In genomic region chr1:63878914-63879313, GRCh38 we compare ENCODE assay signal across 28 cellular contexts.
DNase-seq lines count a peak whose midpoint lies in the region; ATAC-seq and TF ChIP-seq lines count a peak whose summit lies in the region.
"Had no signal": no experiment of that assay in that cellular context is flagged by ENCODE, and none has a peak within 500 bp of the region (broad histone marks: within the 10 kb centered on the region; RNA-seq: fewer than 3 reads in every experiment).

No MANE protein-coding gene starts in this region.

- H2AFZ ChIP-seq in IMR-90 (replicated peaks; ENCODE audit: low read length, poor library complexity) (no peak overlapping the region), neural progenitor cell (replicated peaks) (no peak overlapping the region)

- dilution Hi-C loops in IMR-90 (cut with HindIII; ENCODE audit: low sequenced_read_pairs, unreplicated experiment), result no loop called here

- POLR2A ChIA-PET in IMR-90 (lab: Charles Lee; ENCODE audit: unreplicated experiment), result interaction anchor here (0.5 kb wide), 1 partner anchor 14 kb away, joined by 11 read pairs; no protein-coding TSS in a partner anchor

- peaks cover 8% of the 10 kb centered on the region for H3K9me1 ChIP-seq in IMR-90 (ENCODE audit: insufficient read depth, low read length)

- H4K5ac ChIP-seq in IMR-90 (ENCODE audit: low read depth, low read length), result no peak overlapping the region

- no TSS peak for BruUV-seq in IMR-90 (replicated peaks; lab: Mats Ljungman, UMichigan)

- no peak overlapping the region for H3K27ac Mint-ChIP-seq in neural progenitor cell
- H3K27ac Mint-ChIP-seq: activated CD4-positive, alpha-beta memory T cell treated with anti-CD3 and anti-CD28 coated beads, Interleukin-2, amount 10 ng/mL, durations not matched to agents 7 days and 5 days; activated naive CD4-positive, alpha-beta T cell treated with anti-CD3 and anti-CD28 coated beads for 36 hours; CD4-positive, alpha-beta T cell; stimulated activated naive CD8-positive, alpha-beta T cell treated with anti-CD3 and anti-CD28 coated beads, Interleukin-15, amount 100 ng/mL, for 72 hours had no signal

- no peak overlapping the region for H4K91ac ChIP-seq in IMR-90 (ENCODE audit: insufficient read depth, low read depth, low read length)

- H3K4me1 Mint-ChIP-seq in neural progenitor cell, result peaks cover 15% of the 10 kb centered on the region
- H3K4me1 Mint-ChIP-seq: activated CD4-positive, alpha-beta memory T cell treated with anti-CD3 and anti-CD28 coated beads, Interleukin-2, amount 10 ng/mL, durations not matched to agents 7 days and 5 days; stimulated activated naive CD8-positive, alpha-beta T cell treated with anti-CD3 and anti-CD28 coated beads, Interleukin-15, amount 100 ng/mL, for 72 hours had no signal

- H2BK20ac ChIP-seq in IMR-90 (ENCODE audit: low read depth, low read length), result peak overlapping the region; percentile 43; the same call in 1 of the 2 replicates

- no peak for TF ChIP-seq RAD21 in IMR-90 (IDR thresholded peaks at IDR 0.05; ENCODE audit: low read length)

- no peaks in the 10 kb centered on the region for H3K9me3 Mint-ChIP-seq in neural progenitor cell
- H3K9me3 Mint-ChIP-seq: activated CD4-positive, alpha-beta memory T cell treated with anti-CD3 and anti-CD28 coated beads, Interleukin-2, amount 10 ng/mL, durations not matched to agents 7 days and 5 days; activated naive CD4-positive, alpha-beta T cell treated with anti-CD3 and anti-CD28 coated beads for 36 hours; CD4-positive, alpha-beta T cell; stimulated activated naive CD8-positive, alpha-beta T cell treated with anti-CD3 and anti-CD28 coated beads, Interleukin-15, amount 100 ng/mL, for 72 hours had no signal

- intact Hi-C loops in IMR-90 (cut with micrococcal nuclease) (no loop called here), ascending aorta (cut with DNase I) (no loop called here), sigmoid colon (cut with DNase I) (no loop called here), vagina (cut with DNase I) (no loop called here)

- H2BK5ac ChIP-seq in IMR-90 (ENCODE audit: low read depth, low read length, poor library complexity, severe bottlenecking), result peak overlapping the region; percentile 30

- CTCF ChIA-PET in IMR-90 (lab: Yijun Ruan, JAX), result no interaction called here

- H3K36me3 Mint-ChIP-seq in neural progenitor cell, result no peaks in the 10 kb centered on the region

- no peak overlapping the region for H2AK9ac ChIP-seq in IMR-90 (replicated peaks; ENCODE audit: low read depth, low read length, poor library complexity)

- no peak overlapping the region for H3K4me3 ChIP-seq in BLaER1 treated with 17β-estradiol and CSF1 and Interleukin-3, amounts not matched to agents 10 nM and 100 nM
- H3K4me3 ChIP-seq in IMR-90 (ENCODE audit: insufficient read depth, low read depth, low read length) (no peak overlapping the region), ascending aorta (no peak overlapping the region), fibroblast of the aortic adventitia (ENCODE audit: low read depth, low read length) (no peak overlapping the region), sigmoid colon (no peak overlapping the region), neural progenitor cell (no peak overlapping the region), vagina (no peak overlapping the region)
- H3K4me3 ChIP-seq: adrenal gland, breast epithelium, heart left ventricle, thoracic aorta had no signal

- H2AK5ac ChIP-seq in IMR-90 (ENCODE audit: low read depth, low read length), result no peak overlapping the region

- WGBS in IMR-90 (ENCODE audit: extremely low coverage in 2 of 2, insufficient read length in 1 of 2), 2 experiments, result no CpG with 5 or more reads among the region's 1 CpG
- WGBS in sigmoid colon, 2 donors, result 0 to 42% methylated on average over 1 of the region's 1 CpG

- H3K4ac ChIP-seq in IMR-90 (ENCODE audit: low read depth, low read length), result peak overlapping the region; percentile 58

- H3K27me3 ChIP-seq in BLaER1 treated with 17β-estradiol and CSF1 and Interleukin-3, amounts not matched to agents 10 nM and 100 nM, result no peaks in the 10 kb centered on the region
- H3K27me3 ChIP-seq in IMR-90 (ENCODE audit: control insufficient read depth, insufficient read depth, low read length) (no peaks in the 10 kb centered on the region), ascending aorta (no peaks in the 10 kb centered on the region), sigmoid colon (no peaks in the 10 kb centered on the region), neural progenitor cell (no peaks in the 10 kb centered on the region), vagina (no peaks in the 10 kb centered on the region)
- H3K27me3 ChIP-seq: adrenal gland, breast epithelium, heart left ventricle had no signal

- peaks cover 99% of the 10 kb centered on the region for H3K79me2 ChIP-seq in neural progenitor cell (ENCODE audit: low read depth)

- TF ChIP-seq POLR2A in IMR-90 (IDR thresholded peaks at IDR 0.05; ENCODE audit: low read depth, low read length) (no peak), sigmoid colon (IDR thresholded peaks at IDR 0.05) (no peak), vagina (IDR thresholded peaks at IDR 0.05) (no peak)

- H3K9ac ChIP-seq in BLaER1 treated with 17β-estradiol and CSF1 and Interleukin-3, amounts not matched to agents 10 nM and 100 nM, result no peak overlapping the region
- H3K9ac ChIP-seq in IMR-90 (ENCODE audit: low read depth, low read length) (no peak overlapping the region), neural progenitor cell (no peak overlapping the region)

- H4K20me1 ChIP-seq in BLaER1 treated with 17β-estradiol and CSF1 and Interleukin-3, amounts not matched to agents 10 nM and 100 nM, result no peaks in the 10 kb centered on the region
- H4K20me1 ChIP-seq in IMR-90 (ENCODE audit: insufficient read depth, low read length), result no peaks in the 10 kb centered on the region
- H4K20me1 ChIP-seq in neural progenitor cell (ENCODE audit: low read depth), result peaks cover 29% of the 10 kb centered on the region

- peaks cover 0 to 7% of the 10 kb centered on the region in 2 experiments; a peak in 1 of 4 replicates for H3K79me1 ChIP-seq in IMR-90 (ENCODE audit: low read depth in 1 of 2, low read length in 2 of 2)

- H2BK15ac ChIP-seq in IMR-90 (ENCODE audit: low read depth, low read length), result no peak overlapping the region

- 0 out of 2 replicates have a peak overlapping the region, but pooled peaks have one; percentile 27 for H3K14ac ChIP-seq in IMR-90 (replicated peaks; ENCODE audit: low read depth, low read length)

- no peak overlapping the region for H3K23ac ChIP-seq in IMR-90 (ENCODE audit: low read depth, low read length)

- H3K18ac ChIP-seq in IMR-90 (ENCODE audit: low read depth, low read length), result peak overlapping the region; percentile 40; the same call in 1 of the 2 replicates

- H3K4me3 Mint-ChIP-seq in neural progenitor cell, result no peak overlapping the region
- H3K4me3 Mint-ChIP-seq: activated CD4-positive, alpha-beta memory T cell treated with anti-CD3 and anti-CD28 coated beads, Interleukin-2, amount 10 ng/mL, durations not matched to agents 7 days and 5 days; activated naive CD4-positive, alpha-beta T cell treated with anti-CD3 and anti-CD28 coated beads for 36 hours; CD4-positive, alpha-beta T cell; stimulated activated naive CD8-positive, alpha-beta T cell treated with anti-CD3 and anti-CD28 coated beads, Interleukin-15, amount 100 ng/mL, for 72 hours had no signal

- DNase-seq in IMR-90 (peak; percentile 83), ascending aorta (ENCODE audit: low spot score in 2 of 2) (no peak), fibroblast of the aortic adventitia (ENCODE audit: low read depth) (peak; percentile 55), NOMO-1 treated with dmso at 0.1 percent for 144 hours (lab: John Stamatoyannopoulos, UW; ENCODE audit: unreplicated experiment) (no peak), sigmoid colon (no peak), neural progenitor cell (ENCODE audit: low spot score) (no peak), vagina (ENCODE audit: extremely low spot score in 2 of 2) (no peak)
- DNase-seq: activated CD4-positive, alpha-beta memory T cell treated with anti-CD3 and anti-CD28 coated beads, Interleukin-2, amount 10 ng/mL, durations not matched to agents 7 days and 5 days; activated CD4-positive, alpha-beta T cell treated with anti-CD3 and anti-CD28 coated beads for 1 hour; activated naive CD4-positive, alpha-beta T cell treated with anti-CD3 and anti-CD28 coated beads for 36 hours; adrenal gland; CD4-positive, alpha-beta T cell; DND-41; effector CD4-positive, alpha-beta T cell; foreskin melanocyte; GOT3; heart left ventricle; kidney; NCI-H1436 treated with DMSO at 0.1 percent for 48 hours; NCI-H2107; NCI-H446; NCI-H774; right cardiac atrium; stimulated activated naive CD8-positive, alpha-beta T cell treated with anti-CD3 and anti-CD28 coated beads, Interleukin-15, amount 100 ng/mL, for 72 hours had no signal

- H2BK120ac ChIP-seq in IMR-90 (ENCODE audit: low read depth, low read length), result peak overlapping the region; percentile 67; the same call in 1 of the 2 replicates

- no peak for TF ChIP-seq EP300 in sigmoid colon (IDR thresholded peaks at IDR 0.05)

- H3F3A ChIP-seq in neural progenitor cell (ENCODE audit: low read depth), result peaks cover 5% of the 10 kb centered on the region

- peak overlapping the region in 8 of 11 experiments; percentile 10 to 68 (median 19); a peak in 11 of 22 replicates for H3K4me2 ChIP-seq in BLaER1 treated with 17β-estradiol and CSF1 and Interleukin-3, amounts not matched to agents 10 nM and 100 nM
- H3K4me2 ChIP-seq in IMR-90 (ENCODE audit: low read depth, low read length) (peak overlapping the region; percentile 46), neural progenitor cell (no peak overlapping the region)

- ATAC-seq in IMR-90 (ENCODE audit: low read depth), result peak; percentile 84
- ATAC-seq: heart left ventricle; right cardiac atrium; stimulated activated naive CD8-positive, alpha-beta T cell treated with anti-CD3 and anti-CD28 coated beads, Interleukin-15, amount 100 ng/mL, for 72 hours had no signal

- no peaks in the 10 kb centered on the region for H3K9me3 ChIP-seq in BLaER1 treated with 17β-estradiol and CSF1 and Interleukin-3, amounts not matched to agents 10 nM and 100 nM (replicated peaks in 1 of 11)
- H3K9me3 ChIP-seq in IMR-90 (ENCODE audit: control insufficient read depth, insufficient read depth, low read length), result no peaks in the 10 kb centered on the region
- H3K9me3 ChIP-seq in ascending aorta, result no peaks in the 10 kb centered on the region
- no peaks in the 10 kb centered on the region for H3K9me3 ChIP-seq in sigmoid colon
- no peaks in the 10 kb centered on the region for H3K9me3 ChIP-seq in neural progenitor cell (ENCODE audit: low read depth)
- no peaks in the 10 kb centered on the region for H3K9me3 ChIP-seq in vagina
- H3K9me3 ChIP-seq: adrenal gland, breast epithelium, heart left ventricle, thoracic aorta had no signal

- in situ Hi-C loops in IMR-90 (cut with MboI; ENCODE audit: low sequenced_read_pairs), result no loop called here

- H3K4me1 ChIP-seq in BLaER1 treated with 17β-estradiol and CSF1 and Interleukin-3, amounts not matched to agents 10 nM and 100 nM, result peaks cover 5 to 15% (median 10%) of the 10 kb centered on the region in 10 experiments; a peak in 17 of 20 replicates
- H3K4me1 ChIP-seq in IMR-90 (ENCODE audit: control insufficient read depth, insufficient read depth, low read length) (peaks cover 22% of the 10 kb centered on the region), ascending aorta (peaks cover 14 to 71% of the 10 kb centered on the region in 2 donors), sigmoid colon (peaks cover 0 to 76% (median 63%) of the 10 kb centered on the region in 4 donors), neural progenitor cell (peaks cover 25% of the 10 kb centered on the region), vagina (peaks cover 26% of the 10 kb centered on the region)
- H3K4me1 ChIP-seq: breast epithelium had no signal

- H3K56ac ChIP-seq in IMR-90 (ENCODE audit: extremely low read depth, insufficient read depth, low read length), result no peak overlapping the region

- H3K36me3 ChIP-seq in BLaER1 treated with 17β-estradiol and CSF1 and Interleukin-3, amounts not matched to agents 10 nM and 100 nM, result no peaks in the 10 kb centered on the region
- no peaks in the 10 kb centered on the region for H3K36me3 ChIP-seq in IMR-90 (ENCODE audit: control insufficient read depth, insufficient read depth, low read length)
- H3K36me3 ChIP-seq in ascending aorta, result no peaks in the 10 kb centered on the region
- no peaks in the 10 kb centered on the region for H3K36me3 ChIP-seq in sigmoid colon
- no peaks in the 10 kb centered on the region for H3K36me3 ChIP-seq in neural progenitor cell
- H3K36me3 ChIP-seq in vagina, result no peaks in the 10 kb centered on the region
- H3K36me3 ChIP-seq: adrenal gland, breast epithelium, heart left ventricle, thoracic aorta had no signal

- H3K27ac ChIP-seq in BLaER1 treated with 17β-estradiol and CSF1 and Interleukin-3, amounts not matched to agents 10 nM and 100 nM, result no peak overlapping the region
- H3K27ac ChIP-seq in IMR-90 (ENCODE audit: insufficient read depth, low read length), result peak overlapping the region; percentile 11; the same call in 1 of the 2 replicates
- peak overlapping the region; percentile 8 to 47 for H3K27ac ChIP-seq in ascending aorta
- H3K27ac ChIP-seq in sigmoid colon, result peak overlapping the region in 2 of 4 donors; percentile 22 to 55
- H3K27ac ChIP-seq in neural progenitor cell, result no peak overlapping the region
- H3K27ac ChIP-seq in vagina, result no peak overlapping the region
- H3K27ac ChIP-seq: adrenal gland, breast epithelium, heart left ventricle, HL-60, thoracic aorta had no signal

- no peak overlapping the region for H4K8ac ChIP-seq in IMR-90 (ENCODE audit: low read depth in 2 of 2, low read length in 2 of 2)

- TF ChIP-seq CTCF in IMR-90 (conservative IDR thresholded peaks at IDR 0.05; ENCODE audit: low read depth, low read length), result no peak
- TF ChIP-seq CTCF in ascending aorta (IDR thresholded peaks at IDR 0.05), result no peak
- TF ChIP-seq CTCF in fibroblast of the aortic adventitia (IDR thresholded peaks at IDR 0.05; ENCODE audit: insufficient read depth, low read length), result no peak
- no peak for TF ChIP-seq CTCF in sigmoid colon (IDR thresholded peaks at IDR 0.05)
- TF ChIP-seq CTCF in neural progenitor cell (IDR thresholded peaks at IDR 0.05), result no peak
- TF ChIP-seq CTCF in vagina (IDR thresholded peaks at IDR 0.05), result no peak

- H3K27me3 Mint-ChIP-seq in neural progenitor cell (ENCODE audit: insufficient read depth, low read depth), result peaks cover 4% of the 10 kb centered on the region
- H3K27me3 Mint-ChIP-seq: CD4-positive, alpha-beta T cell; stimulated activated naive CD8-positive, alpha-beta T cell treated with anti-CD3 and anti-CD28 coated beads, Interleukin-15, amount 100 ng/mL, for 72 hours had no signal

Comparison
In these comparisons a context has a peak if more than half of its experiments do, and no peak if none do; other contexts are left out.
1. H3K27ac ChIP-seq: peak in IMR-90 (single experiment) and ascending aorta (2 of 2); none in BLaER1 treated with 17β-estradiol and CSF1 and Interleukin-3, amounts not matched to agents 10 nM and 100 nM (0 of 11), neural progenitor cell (single experiment) and vagina (single experiment).
2. DNase-seq: peak in IMR-90 (single experiment) and fibroblast of the aortic adventitia (single experiment); none in ascending aorta (0 of 2), NOMO-1 treated with dmso at 0.1 percent for 144 hours (single experiment), sigmoid colon (single experiment), neural progenitor cell (single experiment) and vagina (0 of 2).